In genomic region chr3:11651900-11652299, GRCh38 we compare ENCODE assay signal across 8 cellular contexts. TPM values are rescaled to one million over a fixed set of nuclear protein-coding genes. Genes with fewer than 3 reads are reported as not detected.
A peak's percentile ranks its signal among the peaks of the same experiment; 100 is the strongest.
DNase-seq lines count a peak whose midpoint lies in the region; ATAC-seq, FAIRE-seq and TF ChIP-seq lines count a peak whose summit lies in the region.

No MANE protein-coding gene starts in this region.

- DNase-seq in NCI-H748 treated with DMSO at 0.1 percent for 48 hours (lab: John Stamatoyannopoulos, UW): peak; percentile 24
- DNase-seq in progenitor cell of endocrine pancreas (ENCODE audit: low spot score, unreplicated experiment): no peak
- DNase-seq in GM19239 (ENCODE audit: insufficient read length, low spot score): no peak
- no peak for DNase-seq in activated CD4-positive, alpha-beta T cell treated with anti-CD3 and anti-CD28 coated beads, Interleukin-2, amount 50 U/mL, for 4 hours
- no peak for DNase-seq in stimulated activated CD4-positive, alpha-beta T cell treated with anti-CD3 and anti-CD28 coated beads, Interleukin-4, amount 100 ng/mL, for 24 hours

- TF ChIP-seq CTCF in GM12872 (IDR thresholded peaks at IDR 0.05; ENCODE audit: insufficient read depth, low read depth, low read length) (peak; percentile 28; the same call in 1 of the 3 replicates), progenitor cell of endocrine pancreas (IDR thresholded peaks at IDR 0.05; ENCODE audit: unreplicated experiment) (peak; percentile 74)

- ATAC-seq in activated T-helper 17 cell treated with anti-CD3 and anti-CD28 coated beads, Interleukin-2, amount 50 U/mL, for 72 hours (replicated peaks): no peak

- peak; percentile 96 for FAIRE-seq in endometrium (lab: Jason Lieb, UNC)
- no peak for FAIRE-seq in GM19239 (lab: Jason Lieb, UNC)

- H3K27ac Mint-ChIP-seq in progenitor cell of endocrine pancreas: no peak overlapping the region
- H3K27ac Mint-ChIP-seq in activated T-helper 17 cell treated with anti-CD3 and anti-CD28 coated beads, Interleukin-2, amount 50 U/mL, for 72 hours: no peak overlapping the region

- H3K36me3 Mint-ChIP-seq in progenitor cell of endocrine pancreas (ENCODE audit: insufficient read depth): no peaks in the 10 kb centered on the region
- no peaks in the 10 kb centered on the region for H3K36me3 Mint-ChIP-seq in activated T-helper 17 cell treated with anti-CD3 and anti-CD28 coated beads, Interleukin-2, amount 50 U/mL, for 72 hours (ENCODE audit: low read depth)

- H3K4me1 Mint-ChIP-seq in progenitor cell of endocrine pancreas (ENCODE audit: low read depth): no peaks in the 10 kb centered on the region
- H3K4me1 Mint-ChIP-seq in activated T-helper 17 cell treated with anti-CD3 and anti-CD28 coated beads, Interleukin-2, amount 50 U/mL, for 72 hours: no peaks in the 10 kb centered on the region

- H3K27me3 Mint-ChIP-seq in progenitor cell of endocrine pancreas: no peaks in the 10 kb centered on the region
- H3K27me3 Mint-ChIP-seq in activated T-helper 17 cell treated with anti-CD3 and anti-CD28 coated beads, Interleukin-2, amount 50 U/mL, for 72 hours: no peaks in the 10 kb centered on the region

- H3K9me3 Mint-ChIP-seq in progenitor cell of endocrine pancreas (ENCODE audit: low read depth): no peaks in the 10 kb centered on the region
- H3K9me3 Mint-ChIP-seq in activated T-helper 17 cell treated with anti-CD3 and anti-CD28 coated beads, Interleukin-2, amount 50 U/mL, for 72 hours: no peaks in the 10 kb centered on the region

- no peak overlapping the region for H3K4me3 Mint-ChIP-seq in progenitor cell of endocrine pancreas (ENCODE audit: low read depth)
- no peak overlapping the region for H3K4me3 Mint-ChIP-seq in activated T-helper 17 cell treated with anti-CD3 and anti-CD28 coated beads, Interleukin-2, amount 50 U/mL, for 72 hours

RNA-seq across cellular contexts. Expression of gene VGLL4, which starts 8.2 kb away (rescaled TPM):
- total RNA-seq in progenitor cell of endocrine pancreas: 93.2 and 93.4 TPM in 2 replicates
- total RNA-seq in activated T-helper 17 cell treated with anti-CD3 and anti-CD28 coated beads, Interleukin-2, amount 50 U/mL, for 72 hours: 10 to 100 TPM; 34.3 to 42.4 TPM
